22 cellular contexts compared by ENCODE assay signal in genomic region chr11:125239585-125240331, GRCh38.
DNase-seq lines count a peak whose midpoint lies in the region; ATAC-seq and TF ChIP-seq lines count a peak whose summit lies in the region.
"Had no signal": no experiment of that assay in that cellular context is flagged by ENCODE, and none has a peak within 500 bp of the region (broad histone marks: within the 10 kb centered on the region; RNA-seq: fewer than 3 reads in every experiment).

No MANE protein-coding gene starts in this region.

- H4K20me1 ChIP-seq in H9 (ENCODE audit: control insufficient read depth, insufficient read depth, insufficient read length): no peaks in the 10 kb centered on the region

- H3K27ac Mint-ChIP-seq in H9: peak overlapping the region in 1 of 3 experiments; percentile 43; a peak in 3 of 7 replicates
- no peak overlapping the region for H3K27ac Mint-ChIP-seq in osteocyte (ENCODE audit: unreplicated experiment)
- H3K27ac Mint-ChIP-seq: B cell, CD14-positive monocyte had no signal

- H2BK120ac ChIP-seq in H9 (ENCODE audit: low read depth, low read length, poor library complexity, severe bottlenecking): no peak overlapping the region

- no peak overlapping the region for H3K56ac ChIP-seq in H9 (ENCODE audit: insufficient read length, low read depth, low read length)

- no peak overlapping the region for H3T11ph ChIP-seq in H9 (ENCODE audit: low read length)

- no peak overlapping the region for H4K5ac ChIP-seq in H9 (ENCODE audit: insufficient read length, low read depth, low read length)

- H3K27ac ChIP-seq in H9 (ENCODE audit: insufficient read length, low read depth, low read length) (no peak overlapping the region), angular gyrus (ENCODE audit: low read depth, low read length) (peak overlapping the region; percentile 62)
- H3K27ac ChIP-seq: HL-60, SJSA1 had no signal

- H3K4me1 ChIP-seq in H9 (ENCODE audit: insufficient read depth, low read length): peaks cover 3% of the 10 kb centered on the region; the same call in 1 of the 2 replicates
- H3K4me1 ChIP-seq: SJSA1 had no signal

- DNase-seq in H9 (peak; percentile 54), head of caudate nucleus (peak in 25 of 42 donors; percentile 11 to 82 (median 43)), posterior vena cava (ENCODE audit: low spot score) (peak; percentile 47), osteocyte (ENCODE audit: extremely low spot score, unreplicated experiment) (no peak), NCI-H524 treated with DMSO at 0.1 percent for 48 hours (lab: John Stamatoyannopoulos, UW) (no peak), Kasumi-1 (lab: John Stamatoyannopoulos, UW) (no peak)
- DNase-seq: DMS53, GDM1, HCEC 1CT, KBM-7, NCI-H1092, NCI-H1436, NCI-H187 treated with DMSO at 0.1 percent for 48 hours, NCI-H2227 treated with DMSO at 0.1 percent for 48 hours, NCI-H510A treated with DMSO at 0.1 percent for 48 hours had no signal

- no peak overlapping the region for H3K4ac ChIP-seq in H9 (ENCODE audit: low read depth, low read length)

- H3K9me3 Mint-ChIP-seq in H9 (peaks cover 0 to 2% of the 10 kb centered on the region in 2 experiments; a peak in 1 of 5 replicates), osteocyte (ENCODE audit: unreplicated experiment) (no peaks in the 10 kb centered on the region)

- H4K91ac ChIP-seq in H9 (ENCODE audit: insufficient read length, low read depth, low read length): no peak overlapping the region

- H2BK15ac ChIP-seq in H9 (ENCODE audit: low read depth, low read length): no peak overlapping the region

- H3K79me1 ChIP-seq in H9 (ENCODE audit: insufficient read depth, low read depth, low read length, poor library complexity, severe bottlenecking): no peaks in the 10 kb centered on the region

- H3K27me3 Mint-ChIP-seq in H9 (ENCODE audit: low read depth) (peaks cover 6% of the 10 kb centered on the region), osteocyte (ENCODE audit: unreplicated experiment) (no peaks in the 10 kb centered on the region)

- intact Hi-C loops in head of caudate nucleus (cut with DNase I): no loop called here
- intact Hi-C loops in posterior vena cava (cut with DNase I): no loop called here

- no peak overlapping the region for H3K14ac ChIP-seq in H9 (ENCODE audit: insufficient read depth, low read length)

- H3K4me3 Mint-ChIP-seq in H9: peak overlapping the region in 1 of 2 experiments; percentile 56; a peak in 3 of 5 replicates
- no peak overlapping the region for H3K4me3 Mint-ChIP-seq in osteocyte (ENCODE audit: unreplicated experiment)
- H3K4me3 Mint-ChIP-seq: B cell had no signal

- TF ChIP-seq CTCF in H9 (conservative IDR thresholded peaks at IDR 0.05): no peak
- TF ChIP-seq CTCF in osteocyte (IDR thresholded peaks at IDR 0.05): no peak

- H4K8ac ChIP-seq in H9 (replicated peaks; ENCODE audit: insufficient read length, low read depth, low read length): no peak overlapping the region

- H3K4me2 ChIP-seq in H9 (ENCODE audit: insufficient read depth, insufficient read length, low read length): no peak overlapping the region

- H3K9me3 ChIP-seq in H9 (ENCODE audit: control insufficient read depth, low read depth, low read length): no peaks in the 10 kb centered on the region
- H3K9me3 ChIP-seq: SJSA1 had no signal

- no peak overlapping the region for H2BK20ac ChIP-seq in H9 (ENCODE audit: low read depth, low read length, poor library complexity, severe bottlenecking)

- H3K4me1 Mint-ChIP-seq in H9: peaks cover 35 to 45% of the 10 kb centered on the region in 2 experiments
- peaks cover 20% of the 10 kb centered on the region for H3K4me1 Mint-ChIP-seq in osteocyte (ENCODE audit: unreplicated experiment)
- H3K4me1 Mint-ChIP-seq: B cell, CD14-positive monocyte had no signal

- peaks cover 0 to 5% (median 0%) of the 10 kb centered on the region in 3 experiments; a peak in 1 of 7 replicates for H3K36me3 Mint-ChIP-seq in H9 (ENCODE audit: insufficient read depth in 1 of 3, low read depth in 3 of 3)
- H3K36me3 Mint-ChIP-seq in osteocyte (ENCODE audit: unreplicated experiment): peaks cover 63% of the 10 kb centered on the region
- H3K36me3 Mint-ChIP-seq: CD14-positive monocyte had no signal

- H3K18ac ChIP-seq in H9 (ENCODE audit: insufficient read length, low read depth, low read length): no peak overlapping the region

- H3K23me2 ChIP-seq in H9 (ENCODE audit: insufficient read length, low read depth, low read length, poor library complexity, severe bottlenecking): no peaks in the 10 kb centered on the region

- WGBS in H9 (ENCODE audit: extremely low coverage, insufficient read length, low lambda C conversion rate): no CpG with 5 or more reads among the region's 22 CpGs

- H2AK5ac ChIP-seq in H9 (ENCODE audit: insufficient read length, low read length): no peak overlapping the region

- H3K9ac ChIP-seq in H9 (ENCODE audit: extremely low read depth, insufficient read length, low read length): no peak overlapping the region

- no peak for ATAC-seq in GM21723 (IDR thresholded peaks at IDR 0.05; ENCODE audit: unreplicated experiment)
- ATAC-seq: Right ventricle myocardium inferior had no signal

- H3K23ac ChIP-seq in H9 (ENCODE audit: insufficient read length, low read depth, low read length): no peak overlapping the region

- H2AFZ ChIP-seq in H9 (ENCODE audit: low read length): no peak overlapping the region

- no peaks in the 10 kb centered on the region for H3K27me3 ChIP-seq in H9 (ENCODE audit: insufficient read depth, low read length)
- H3K27me3 ChIP-seq: SJSA1 had no signal

- no peak overlapping the region for H2BK5ac ChIP-seq in H9 (ENCODE audit: insufficient read length, low read length)

- H3K79me2 ChIP-seq in H9 (ENCODE audit: insufficient read depth, low read length): no peaks in the 10 kb centered on the region

- H2BK12ac ChIP-seq in H9 (ENCODE audit: insufficient read length, low read depth, low read length): no peak overlapping the region

Comparison
In these comparisons a context has a peak if more than half of its experiments do, and no peak if none do; other contexts are left out.
1. DNase-seq: peak in H9 (single experiment), head of caudate nucleus (25 of 42) and posterior vena cava (single experiment); none in osteocyte (single experiment), NCI-H524 treated with DMSO at 0.1 percent for 48 hours (single experiment) and Kasumi-1 (0 of 2).